ENCODE assay signal across 8 cellular contexts in genomic region chr7:36487756-36488336, GRCh38.
DNase-seq lines count a peak whose midpoint lies in the region; ATAC-seq, FAIRE-seq and TF ChIP-seq lines count a peak whose summit lies in the region.

No MANE protein-coding gene starts in this region.

- H3K36me3 ChIP-seq in left ventricle myocardium inferior (no peaks in the 10 kb centered on the region), smooth muscle cell (ENCODE audit: low read depth) (no peaks in the 10 kb centered on the region)

- no peak overlapping the region for H2AFZ ChIP-seq in smooth muscle cell (ENCODE audit: low read depth)

- peak; percentile 96 for FAIRE-seq in D721Med (lab: Jason Lieb, UNC)

- no peaks in the 10 kb centered on the region for H3K9me3 Mint-ChIP-seq in activated naive CD4-positive, alpha-beta T cell treated with anti-CD3 and anti-CD28 coated beads, Interleukin-2, amount 50 U/mL, for 72 hours

- no peaks in the 10 kb centered on the region for H3F3A ChIP-seq in smooth muscle cell (ENCODE audit: low read depth)

- H3K4me3 ChIP-seq in HFF-Myc (replicated peaks; ENCODE audit: low read depth, low read length) (no peak overlapping the region), left ventricle myocardium inferior (no peak overlapping the region), smooth muscle cell (no peak overlapping the region)

- no peaks in the 10 kb centered on the region for H4K20me1 ChIP-seq in smooth muscle cell (ENCODE audit: low read depth)

- no peaks in the 10 kb centered on the region for H3K79me2 ChIP-seq in smooth muscle cell (ENCODE audit: low read depth)

- intact Hi-C loops in left ventricle myocardium inferior (cut with micrococcal nuclease) = loop anchor here (10.0 kb wide), 1 partner anchor 707 kb away; no protein-coding TSS in a partner anchor

- H3K4me1 ChIP-seq in left ventricle myocardium inferior = no peaks in the 10 kb centered on the region
- H3K4me1 ChIP-seq in smooth muscle cell (ENCODE audit: low read depth) = no peaks in the 10 kb centered on the region

- no peak overlapping the region for H3K27ac Mint-ChIP-seq in activated naive CD4-positive, alpha-beta T cell treated with anti-CD3 and anti-CD28 coated beads, Interleukin-2, amount 50 U/mL, for 72 hours

- H3K4me2 ChIP-seq in smooth muscle cell = no peak overlapping the region

- ATAC-seq in activated naive CD4-positive, alpha-beta T cell treated with anti-CD3 and anti-CD28 coated beads, Interleukin-2, amount 50 U/mL, for 72 hours = peak; percentile 45 to 62
- ATAC-seq in HG02840 (IDR thresholded peaks at IDR 0.05; ENCODE audit: low FRiP score, unreplicated experiment) = no peak
- no peak for ATAC-seq in GM21381 (IDR thresholded peaks at IDR 0.05; ENCODE audit: unreplicated experiment)

- no peak overlapping the region for H3K27ac ChIP-seq in left ventricle myocardium inferior (replicated peaks)
- H3K27ac ChIP-seq in smooth muscle cell (ENCODE audit: low read depth) = no peak overlapping the region

- DNase-seq in D721Med (ENCODE audit: insufficient read length, low spot score) (no peak), HFF-Myc (ENCODE audit: extremely low read depth, low read depth) (no peak), NCI-H526 treated with DMSO at 0.1 percent for 48 hours (lab: John Stamatoyannopoulos, UW) (peak; percentile 16), left ventricle myocardium inferior (no peak), smooth muscle cell (lab: John Stamatoyannopoulos, UW; ENCODE audit: unreplicated experiment) (no peak)
- peak in 1 of 2 donors; percentile 29 for DNase-seq in activated naive CD4-positive, alpha-beta T cell treated with anti-CD3 and anti-CD28 coated beads, Interleukin-2, amount 50 U/mL, for 72 hours (ENCODE audit: low spot score in 2 of 2)

- WGBS in smooth muscle cell (ENCODE audit: low lambda C conversion rate) = 39% methylated on average over 4 of the region's 4 CpGs

- H3K27me3 ChIP-seq in left ventricle myocardium inferior (ENCODE audit: low read depth) (peaks cover 7% of the 10 kb centered on the region), smooth muscle cell (ENCODE audit: low read depth) (no peaks in the 10 kb centered on the region)

- peak; percentile 92 for TF ChIP-seq CTCF in D721Med (IDR thresholded peaks at IDR 0.05; ENCODE audit: insufficient read depth, missing control alignments)
- peak; percentile 56 for TF ChIP-seq CTCF in HFF-Myc (IDR thresholded peaks at IDR 0.05; ENCODE audit: low read depth, low read length, missing control alignments)
- peak; percentile 75 for TF ChIP-seq CTCF in left ventricle myocardium inferior (IDR thresholded peaks at IDR 0.05; ENCODE audit: borderline replicate concordance)
- peak; percentile 87 for TF ChIP-seq CTCF in smooth muscle cell (IDR thresholded peaks at IDR 0.05; ENCODE audit: borderline replicate concordance, insufficient read depth, poor library complexity, severe bottlenecking)

- H3K36me3 Mint-ChIP-seq in activated naive CD4-positive, alpha-beta T cell treated with anti-CD3 and anti-CD28 coated beads, Interleukin-2, amount 50 U/mL, for 72 hours = peaks cover 0 to 5% of the 10 kb centered on the region in 2 donors

- no peak overlapping the region for H3K9ac ChIP-seq in smooth muscle cell (ENCODE audit: low read depth)

- peaks cover 3% of the 10 kb centered on the region for H3K9me3 ChIP-seq in left ventricle myocardium inferior (replicated peaks)
- no peaks in the 10 kb centered on the region for H3K9me3 ChIP-seq in smooth muscle cell (replicated peaks; ENCODE audit: low read depth)

Comparison
In these comparisons a context has a peak if more than half of its experiments do, and no peak if none do; other contexts are left out.
1. ATAC-seq: peak in activated naive CD4-positive, alpha-beta T cell treated with anti-CD3 and anti-CD28 coated beads, Interleukin-2, amount 50 U/mL, for 72 hours (2 of 2); none in HG02840 (single experiment) and GM21381 (single experiment).
2. Peak in every context shown above with its lines, with median percentiles within 50 percentile points of each other: CTCF ChIP-seq.